ENCODE assay signal across 10 cellular contexts in genomic region chr17:79799538-79800324, GRCh38. TPM values are rescaled to one million over a fixed set of nuclear protein-coding genes. Genes with fewer than 3 reads are reported as not detected.
DNase-seq lines count a peak whose midpoint lies in the region; ATAC-seq lines count a peak whose summit lies in the region.
"Had no signal": no experiment of that assay in that cellular context is flagged by ENCODE, and none has a peak within 500 bp of the region (broad histone marks: within the 10 kb centered on the region; RNA-seq: fewer than 3 reads in every experiment).

No MANE protein-coding gene starts in this region.

- peaks cover 92% of the 10 kb centered on the region for H3K27me3 ChIP-seq in HUES6 (ENCODE audit: control insufficient read depth, insufficient read depth, low read length)

- H3K9me3 Mint-ChIP-seq in natural killer cell treated with Interleukin-12 subunit alpha and Interleukin-12 subunit beta and Interleukin-15 and Interleukin-18, amount 100 ng/mL, for 72 hours: peaks cover 4% of the 10 kb centered on the region

- DNase-seq in DMS53 (lab: John Stamatoyannopoulos, UW) (peak; percentile 42), DMS53 treated with DMSO at 0.1 percent for 48 hours (lab: John Stamatoyannopoulos, UW; ENCODE audit: unreplicated experiment) (no peak), C1 segment of cervical spinal cord (lab: John Stamatoyannopoulos, UW) (no peak), anterior cingulate cortex (lab: John Stamatoyannopoulos, UW) (no peak)
- DNase-seq in activated T-cell treated with anti-CD3 and anti-CD28 coated beads, Interleukin-2, amount 50 U/mL, for 48 hours: peak; percentile 32 to 41
- DNase-seq in natural killer cell treated with Interleukin-12 subunit alpha and Interleukin-12 subunit beta and Interleukin-15 and Interleukin-18, amount 100 ng/mL, for 72 hours (ENCODE audit: low spot score): no peak
- DNase-seq: occipital lobe had no signal

- peaks cover 8 to 37% of the 10 kb centered on the region in 2 donors for H3K27me3 Mint-ChIP-seq in natural killer cell treated with Interleukin-12 subunit alpha and Interleukin-12 subunit beta and Interleukin-15 and Interleukin-18, amount 100 ng/mL, for 72 hours

- peak overlapping the region; percentile 48; the same call in 1 of the 2 replicates for H3K4me3 ChIP-seq in HUES6 (ENCODE audit: low read depth, low read length)
- H3K4me3 ChIP-seq: thyroid gland had no signal

- H3K9ac ChIP-seq in HUES6 (ENCODE audit: low read length): no peak overlapping the region

- H3K27ac Mint-ChIP-seq in natural killer cell treated with Interleukin-12 subunit alpha and Interleukin-12 subunit beta and Interleukin-15 and Interleukin-18, amount 100 ng/mL, for 72 hours: peak overlapping the region; percentile 52 to 66

- peaks cover 21% of the 10 kb centered on the region for H3K36me3 Mint-ChIP-seq in natural killer cell treated with Interleukin-12 subunit alpha and Interleukin-12 subunit beta and Interleukin-15 and Interleukin-18, amount 100 ng/mL, for 72 hours

- peak overlapping the region; percentile 85 for H3K4me3 Mint-ChIP-seq in natural killer cell treated with Interleukin-12 subunit alpha and Interleukin-12 subunit beta and Interleukin-15 and Interleukin-18, amount 100 ng/mL, for 72 hours

- ATAC-seq in natural killer cell treated with Interleukin-12 subunit alpha and Interleukin-12 subunit beta and Interleukin-15 and Interleukin-18, amount 100 ng/mL, for 72 hours: no peak
- ATAC-seq in GM19324 (IDR thresholded peaks at IDR 0.05; ENCODE audit: low FRiP score, unreplicated experiment): no peak

- no peak overlapping the region for H3K27ac ChIP-seq in HUES6 (ENCODE audit: low read depth, low read length)
- H3K27ac ChIP-seq: thyroid gland had no signal

- peaks cover 34 to 43% of the 10 kb centered on the region in 2 donors for H3K4me1 Mint-ChIP-seq in natural killer cell treated with Interleukin-12 subunit alpha and Interleukin-12 subunit beta and Interleukin-15 and Interleukin-18, amount 100 ng/mL, for 72 hours (ENCODE audit: low read depth in 2 of 2)

- H3K36me3 ChIP-seq in HUES6 (ENCODE audit: control insufficient read depth, insufficient read depth, low read length): no peaks in the 10 kb centered on the region
- H3K36me3 ChIP-seq: thyroid gland had no signal

- no peaks in the 10 kb centered on the region for H3K9me3 ChIP-seq in HUES6 (ENCODE audit: control insufficient read depth, insufficient read depth, low read depth, low read length)
- H3K9me3 ChIP-seq: thyroid gland had no signal

- H3K4me1 ChIP-seq in HUES6 (ENCODE audit: control insufficient read depth, insufficient read depth, low read length): peaks cover 53% of the 10 kb centered on the region

RNA-seq across cellular contexts. Expression of gene CBX8, which starts 2.9 kb away (rescaled TPM):
- 10 to 100 TPM in 1 of 2 donors, 1 to 10 TPM in 1; 9.8 to 46.4 TPM for total RNA-seq in natural killer cell treated with Interleukin-12 subunit alpha and Interleukin-12 subunit beta and Interleukin-15 and Interleukin-18, amount 100 ng/mL, for 72 hours

RNA-seq across cellular contexts. Expression of gene CBX2, which starts 21.8 kb away (rescaled TPM):
- total RNA-seq in natural killer cell treated with Interleukin-12 subunit alpha and Interleukin-12 subunit beta and Interleukin-15 and Interleukin-18, amount 100 ng/mL, for 72 hours: 1 to 10 TPM in 1 of 2 donors, under 1 TPM in 1; 0.95 to 2.1 TPM

RNA-seq across cellular contexts. Expression of gene CBX4, which starts 39.5 kb away (rescaled TPM):
- total RNA-seq in natural killer cell treated with Interleukin-12 subunit alpha and Interleukin-12 subunit beta and Interleukin-15 and Interleukin-18, amount 100 ng/mL, for 72 hours: 10 to 100 TPM; 26.2 to 58.3 TPM

Comparison
In these comparisons a context has a peak if more than half of its experiments do, and no peak if none do; other contexts are left out.
1. DNase-seq: peak in DMS53 (single experiment) and activated T-cell treated with anti-CD3 and anti-CD28 coated beads, Interleukin-2, amount 50 U/mL, for 48 hours (2 of 2); none in DMS53 treated with DMSO at 0.1 percent for 48 hours (single experiment), natural killer cell treated with Interleukin-12 subunit alpha and Interleukin-12 subunit beta and Interleukin-15 and Interleukin-18, amount 100 ng/mL, for 72 hours (single experiment), C1 segment of cervical spinal cord (0 of 14) and anterior cingulate cortex (0 of 58).